ENCODE assay signal across 9 cellular contexts in genomic region chr18:74290831-74291770, GRCh38. TPM values are rescaled to one million over a fixed set of nuclear protein-coding genes. Genes with fewer than 3 reads are reported as not detected.
A peak's percentile ranks its signal among the peaks of the same experiment; 100 is the strongest.
DNase-seq lines count a peak whose midpoint lies in the region; ATAC-seq and TF ChIP-seq lines count a peak whose summit lies in the region.
"Had no signal": no experiment of that assay in that cellular context is flagged by ENCODE, and none has a peak within 500 bp of the region (broad histone marks: within the 10 kb centered on the region; RNA-seq: fewer than 3 reads in every experiment).

No MANE protein-coding gene starts in this region.

- peak overlapping the region; percentile 10 for H3K4ac ChIP-seq in trophoblast cell (ENCODE audit: low read depth, low read length)

- peak overlapping the region; percentile 90 for H3K27ac Mint-ChIP-seq in activated CD8-positive, alpha-beta T cell treated with anti-CD3 and anti-CD28 coated beads for 36 hours

- H3K27me3 ChIP-seq in foreskin keratinocyte (no peaks in the 10 kb centered on the region), trophoblast cell (ENCODE audit: insufficient read depth, low read length) (no peaks in the 10 kb centered on the region)

- no peak overlapping the region for H2AK5ac ChIP-seq in trophoblast cell (ENCODE audit: low read length)

- H3K4me3 Mint-ChIP-seq in activated CD8-positive, alpha-beta T cell treated with anti-CD3 and anti-CD28 coated beads for 36 hours: peak overlapping the region; percentile 94

- peak overlapping the region; percentile 81 for H4K8ac ChIP-seq in trophoblast cell (ENCODE audit: low read depth, low read length)

- no peak for TF ChIP-seq CTCF in activated CD8-positive, alpha-beta T cell treated with anti-CD3 and anti-CD28 coated beads for 36 hours (IDR thresholded peaks at IDR 0.05)
- TF ChIP-seq CTCF in foreskin keratinocyte (conservative IDR thresholded peaks at IDR 0.05): peak; percentile 65

- H3K4me1 Mint-ChIP-seq in activated CD8-positive, alpha-beta T cell treated with anti-CD3 and anti-CD28 coated beads for 36 hours (ENCODE audit: low read depth): peaks cover 21% of the 10 kb centered on the region

- H2BK120ac ChIP-seq in trophoblast cell (ENCODE audit: insufficient read depth, low read length, poor library complexity): peak overlapping the region; percentile 23

- H3K36me3 Mint-ChIP-seq in activated CD8-positive, alpha-beta T cell treated with anti-CD3 and anti-CD28 coated beads for 36 hours (ENCODE audit: low read depth): peaks cover 2% of the 10 kb centered on the region

- H2BK5ac ChIP-seq in trophoblast cell (ENCODE audit: low read depth, low read length, poor library complexity): no peak overlapping the region

- CTCF ChIA-PET in activated CD8-positive, alpha-beta T cell treated with anti-CD3 and anti-CD28 coated beads for 36 hours (lab: Charles Lee): no interaction called here

- H3K14ac ChIP-seq in trophoblast cell (ENCODE audit: low read length): peak overlapping the region; percentile 59

- H3K27ac ChIP-seq in foreskin keratinocyte (no peak overlapping the region), trophoblast cell (ENCODE audit: low read depth, low read length) (no peak overlapping the region)

- no peaks in the 10 kb centered on the region for H3K36me3 ChIP-seq in trophoblast cell (ENCODE audit: control insufficient read depth in 1 of 2, insufficient read depth in 2 of 2, low read length in 2 of 2)

- no peaks in the 10 kb centered on the region for H3K9me3 ChIP-seq in trophoblast cell (ENCODE audit: insufficient read depth, low read depth, low read length)

- no peaks in the 10 kb centered on the region for H3K9me3 Mint-ChIP-seq in activated CD8-positive, alpha-beta T cell treated with anti-CD3 and anti-CD28 coated beads for 36 hours

- peak overlapping the region; percentile 96 for H3K4me3 ChIP-seq in trophoblast cell (ENCODE audit: low read depth, low read length)

- no peak for ATAC-seq in activated CD8-positive, alpha-beta T cell treated with anti-CD3 and anti-CD28 coated beads for 36 hours
- ATAC-seq in foreskin keratinocyte (peak; percentile 77), GM18870 (IDR thresholded peaks at IDR 0.05; ENCODE audit: unreplicated experiment) (no peak)

- intact Hi-C loops in activated CD8-positive, alpha-beta T cell treated with anti-CD3 and anti-CD28 coated beads for 36 hours (cut with micrococcal nuclease): no loop called here

- peak overlapping the region; percentile 30 for H3K9ac ChIP-seq in trophoblast cell (ENCODE audit: low read length)

- peaks cover 9% of the 10 kb centered on the region for H3K79me1 ChIP-seq in trophoblast cell (ENCODE audit: low read length)

- WGBS in trophoblast cell (ENCODE audit: extremely low coverage, insufficient coverage, insufficient read length): no CpG with 5 or more reads among the region's 83 CpGs

- H3K4me1 ChIP-seq in foreskin keratinocyte (no peaks in the 10 kb centered on the region), trophoblast cell (ENCODE audit: control insufficient read depth in 1 of 2, insufficient read depth in 2 of 2, low read length in 2 of 2) (peaks cover 0 to 5% of the 10 kb centered on the region in 2 experiments)

- H3K18ac ChIP-seq in trophoblast cell (ENCODE audit: low read length): peak overlapping the region; percentile 71

- no peak overlapping the region for H4K12ac ChIP-seq in trophoblast cell (ENCODE audit: low read depth, low read length)

- no peak overlapping the region for H2BK12ac ChIP-seq in trophoblast cell (ENCODE audit: low read length)

- peak overlapping the region; percentile 97 for H2AFZ ChIP-seq in trophoblast cell (ENCODE audit: insufficient read depth, low read length, poor library complexity)

- H4K91ac ChIP-seq in trophoblast cell (ENCODE audit: low read depth, low read length): peak overlapping the region; percentile 48

- H3K4me2 ChIP-seq in trophoblast cell (ENCODE audit: low read length): peak overlapping the region; percentile 74

- POLR2A ChIA-PET in activated CD8-positive, alpha-beta T cell treated with anti-CD3 and anti-CD28 coated beads for 36 hours (lab: Charles Lee): interaction anchor here (0.9 kb wide), 1 partner anchor 63 kb away, joined by 3 read pairs; no protein-coding TSS in a partner anchor

- H3K23ac ChIP-seq in trophoblast cell (ENCODE audit: low read length): no peak overlapping the region

- H3K79me2 ChIP-seq in trophoblast cell (ENCODE audit: control insufficient read depth, insufficient read depth, low read length, poor library complexity): peaks cover 5% of the 10 kb centered on the region

- H3K27me3 Mint-ChIP-seq in activated CD8-positive, alpha-beta T cell treated with anti-CD3 and anti-CD28 coated beads for 36 hours: no peaks in the 10 kb centered on the region

- peak; percentile 57 for DNase-seq in DMS153 (lab: John Stamatoyannopoulos, UW)
- DNase-seq in HPDE6-E6E7 (ENCODE audit: extremely low spot score): peak; percentile 71
- DNase-seq in activated CD8-positive, alpha-beta T cell treated with anti-CD3 and anti-CD28 coated beads for 36 hours: peak; percentile 16
- peak; percentile 41 to 68 for DNase-seq in foreskin keratinocyte
- DNase-seq in trophoblast cell: peak; percentile 44 to 66
- DNase-seq in NCI-H1694 treated with DMSO at 0.1 percent for 48 hours (lab: John Stamatoyannopoulos, UW): no peak
- DNase-seq in NCI-H226: no peak

RNA-seq across cellular contexts. Expression of gene CYB5A, which starts 0.7 kb away (rescaled TPM):
- 10 to 100 TPM; 60.2 to 62.4 TPM for total RNA-seq in activated CD8-positive, alpha-beta T cell treated with anti-CD3 and anti-CD28 coated beads for 36 hours
- 36.4 and 49.0 TPM in 2 replicates for total RNA-seq in foreskin keratinocyte
- polyA plus RNA-seq in foreskin keratinocyte: 52.4 and 70.8 TPM in 2 replicates
- polyA plus RNA-seq in trophoblast cell (2013): 38.4 and 40.9 TPM in 2 replicates

RNA-seq across cellular contexts. Expression of gene C18orf63, which starts 24.5 kb away (rescaled TPM):
- not detected for total RNA-seq in activated CD8-positive, alpha-beta T cell treated with anti-CD3 and anti-CD28 coated beads for 36 hours
- total RNA-seq in foreskin keratinocyte: not detected in 2 replicates
- polyA plus RNA-seq in foreskin keratinocyte: not detected in 2 replicates
- polyA plus RNA-seq in trophoblast cell (2013): not detected in 2 replicates
- total RNA-seq: RPMI7951 had no signal

Comparison
In these comparisons a context has a peak if more than half of its experiments do, and no peak if none do; other contexts are left out.
1. DNase-seq: peak in DMS153 (single experiment), HPDE6-E6E7 (single experiment), activated CD8-positive, alpha-beta T cell treated with anti-CD3 and anti-CD28 coated beads for 36 hours (single experiment), foreskin keratinocyte (2 of 2) and trophoblast cell (2 of 2); none in NCI-H1694 treated with DMSO at 0.1 percent for 48 hours (single experiment) and NCI-H226 (single experiment).